29 cellular contexts compared by ENCODE assay signal in the genomic region with DNA sequence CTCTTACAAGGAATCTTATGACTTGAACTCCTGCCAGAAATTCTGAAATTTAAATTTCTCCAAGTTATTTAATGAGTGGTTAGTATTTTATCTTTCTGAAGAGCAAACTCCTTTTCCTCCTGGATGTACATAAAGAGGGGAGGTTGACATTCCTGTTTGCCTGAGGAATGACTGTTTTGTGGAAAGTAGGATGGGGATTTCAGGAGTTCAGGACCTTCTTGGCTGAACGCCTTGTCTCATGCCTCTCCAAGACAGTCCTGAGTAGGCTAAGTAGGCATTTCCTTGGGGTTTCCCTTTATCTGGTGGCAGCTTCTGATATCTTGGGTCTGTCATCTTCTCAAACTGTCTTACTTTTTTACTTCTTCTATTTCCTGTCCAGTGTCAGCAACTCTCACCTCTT.
"Had no signal": no experiment of that assay in that cellular context is flagged by ENCODE, and none has a peak within 500 bp of the region (broad histone marks: within the 10 kb centered on the region; RNA-seq: fewer than 3 reads in every experiment).

No MANE protein-coding gene starts in this region.

- H3K27ac ChIP-seq: ascending aorta, breast epithelium, cardiac muscle cell, colonic mucosa, esophagus muscularis mucosa, foreskin keratinocyte, gastrocnemius medialis, heart left ventricle had no signal

- H3K36me3 Mint-ChIP-seq: activated CD4-positive, alpha-beta memory T cell treated with anti-CD3 and anti-CD28 coated beads for 36 hours; activated naive CD4-positive, alpha-beta T cell treated with anti-CD3 and anti-CD28 coated beads, Interleukin-2, amount 10 ng/mL, durations not matched to agents 7 days and 5 days; activated naive CD4-positive, alpha-beta T cell treated with anti-CD3 and anti-CD28 coated beads, Interleukin-2, amount 50 U/mL, for 72 hours; activated naive CD8-positive, alpha-beta T cell treated with anti-CD3 and anti-CD28 coated beads, Interleukin-2, amount 10 ng/mL, durations not matched to agents 7 days and 5 days; brain had no signal

- ATAC-seq: activated CD4-positive, alpha-beta T cell treated with anti-CD3 and anti-CD28 coated beads for 36 hours; activated naive CD4-positive, alpha-beta T cell treated with anti-CD3 and anti-CD28 coated beads, Interleukin-2, amount 50 U/mL, for 72 hours; activated T-cell treated with anti-CD3 and anti-CD28 coated beads, Interleukin-2, amount 50 U/mL, for 72 hours; foreskin keratinocyte; gastrocnemius medialis; heart left ventricle had no signal

- H3K9me3 Mint-ChIP-seq: activated naive CD4-positive, alpha-beta T cell treated with anti-CD3 and anti-CD28 coated beads, Interleukin-2, amount 10 ng/mL, durations not matched to agents 7 days and 5 days; activated naive CD8-positive, alpha-beta T cell treated with anti-CD3 and anti-CD28 coated beads, Interleukin-2, amount 10 ng/mL, durations not matched to agents 7 days and 5 days had no signal

- DNase-seq: activated CD4-positive, alpha-beta memory T cell treated with anti-CD3 and anti-CD28 coated beads for 36 hours; activated CD4-positive, alpha-beta T cell treated with anti-CD3 and anti-CD28 coated beads for 36 hours; activated CD4-positive, alpha-beta T cell treated with anti-CD3 and anti-CD28 coated beads, Interleukin-2, amount 10 ng/mL, durations not matched to agents 24 days and 14 days; activated CD4-positive, CD25-positive, alpha-beta regulatory T cell; activated CD4-positive, CD25-positive, alpha-beta regulatory T cell treated with anti-CD3 and anti-CD28 coated beads, Interleukin-2, amount 50 U/mL, for 72 hours; activated CD8-positive, alpha-beta memory T cell treated with anti-CD3 and anti-CD28 coated beads, Interleukin-2, amount 50 U/mL, for 48 hours; activated gamma-delta T cell; activated naive CD4-positive, alpha-beta T cell; activated naive CD4-positive, alpha-beta T cell treated with anti-CD3 and anti-CD28 coated beads, Interleukin-2, amount 10 ng/mL, durations not matched to agents 7 days and 5 days; activated naive CD8-positive, alpha-beta T cell treated with anti-CD3 and anti-CD28 coated beads, Interleukin-2, amount 10 ng/mL, durations not matched to agents 7 days and 5 days; activated T-cell treated with anti-CD3 and anti-CD28 coated beads for 4 hours; activated T-cell treated with anti-CD3 and anti-CD28 coated beads, Interleukin-2, amount 50 U/mL, for 24 hours; activated T-cell treated with anti-CD3 and anti-CD28 coated beads, Interleukin-2, amount 50 U/mL, for 72 hours; central memory CD4-positive, alpha-beta T cell; cerebellar nuclear complex; colonic mucosa; effector CD8-positive, alpha-beta T cell; erythroblast; foreskin keratinocyte; gastrocnemius medialis; glutamatergic neuron; heart left ventricle; T-helper 2 cell had no signal

- H3K4me1 Mint-ChIP-seq: activated CD4-positive, alpha-beta T cell treated with anti-CD3 and anti-CD28 coated beads for 36 hours; activated CD4-positive, alpha-beta T cell treated with anti-CD3 and anti-CD28 coated beads, Interleukin-2, amount 10 ng/mL, durations not matched to agents 24 days and 14 days; activated naive CD4-positive, alpha-beta T cell treated with anti-CD3 and anti-CD28 coated beads, Interleukin-2, amount 10 ng/mL, durations not matched to agents 7 days and 5 days; activated naive CD8-positive, alpha-beta T cell treated with anti-CD3 and anti-CD28 coated beads, Interleukin-2, amount 10 ng/mL, durations not matched to agents 7 days and 5 days had no signal

- H3K27me3 Mint-ChIP-seq: activated CD4-positive, alpha-beta memory T cell treated with anti-CD3 and anti-CD28 coated beads for 36 hours; activated CD4-positive, alpha-beta T cell treated with anti-CD3 and anti-CD28 coated beads for 36 hours; activated CD4-positive, alpha-beta T cell treated with anti-CD3 and anti-CD28 coated beads, Interleukin-2, amount 10 ng/mL, durations not matched to agents 24 days and 14 days; activated naive CD4-positive, alpha-beta T cell treated with anti-CD3 and anti-CD28 coated beads, Interleukin-2, amount 10 ng/mL, durations not matched to agents 7 days and 5 days; activated naive CD8-positive, alpha-beta T cell treated with anti-CD3 and anti-CD28 coated beads, Interleukin-2, amount 10 ng/mL, durations not matched to agents 7 days and 5 days; activated T-cell treated with anti-CD3 and anti-CD28 coated beads, Interleukin-2, amount 50 U/mL, for 24 hours had no signal

- H3K4me3 Mint-ChIP-seq: activated CD4-positive, alpha-beta memory T cell treated with anti-CD3 and anti-CD28 coated beads for 36 hours; activated CD4-positive, alpha-beta T cell treated with anti-CD3 and anti-CD28 coated beads for 36 hours; activated CD4-positive, alpha-beta T cell treated with anti-CD3 and anti-CD28 coated beads, Interleukin-2, amount 10 ng/mL, durations not matched to agents 24 days and 14 days; activated naive CD4-positive, alpha-beta T cell treated with anti-CD3 and anti-CD28 coated beads, Interleukin-2, amount 10 ng/mL, durations not matched to agents 7 days and 5 days; activated naive CD8-positive, alpha-beta T cell treated with anti-CD3 and anti-CD28 coated beads, Interleukin-2, amount 10 ng/mL, durations not matched to agents 7 days and 5 days; activated T-cell treated with anti-CD3 and anti-CD28 coated beads, Interleukin-2, amount 50 U/mL, for 24 hours; activated T-cell treated with anti-CD3 and anti-CD28 coated beads, Interleukin-2, amount 50 U/mL, for 72 hours had no signal

- H3K27ac Mint-ChIP-seq: activated CD4-positive, alpha-beta memory T cell treated with anti-CD3 and anti-CD28 coated beads for 36 hours; activated CD4-positive, alpha-beta T cell treated with anti-CD3 and anti-CD28 coated beads for 36 hours; activated CD4-positive, alpha-beta T cell treated with anti-CD3 and anti-CD28 coated beads, Interleukin-2, amount 10 ng/mL, durations not matched to agents 24 days and 14 days; activated naive CD4-positive, alpha-beta T cell treated with anti-CD3 and anti-CD28 coated beads, Interleukin-2, amount 10 ng/mL, durations not matched to agents 7 days and 5 days; activated naive CD4-positive, alpha-beta T cell treated with anti-CD3 and anti-CD28 coated beads, Interleukin-2, amount 50 U/mL, for 72 hours; activated naive CD8-positive, alpha-beta T cell treated with anti-CD3 and anti-CD28 coated beads, Interleukin-2, amount 10 ng/mL, durations not matched to agents 7 days and 5 days; activated T-cell treated with anti-CD3 and anti-CD28 coated beads, Interleukin-2, amount 50 U/mL, for 24 hours; activated T-cell treated with anti-CD3 and anti-CD28 coated beads, Interleukin-2, amount 50 U/mL, for 72 hours had no signal
